11 cellular contexts compared by ENCODE assay signal in genomic region chr2:58594175-58594574, GRCh38.
DNase-seq lines count a peak whose midpoint lies in the region; ATAC-seq, FAIRE-seq and TF ChIP-seq lines count a peak whose summit lies in the region.
"Had no signal": no experiment of that assay in that cellular context is flagged by ENCODE, and none has a peak within 500 bp of the region (broad histone marks: within the 10 kb centered on the region; RNA-seq: fewer than 3 reads in every experiment).

No MANE protein-coding gene starts in this region.

- H3K4me2 ChIP-seq in H1 (ENCODE audit: insufficient read depth in 1 of 2, low read depth in 2 of 2, low read length in 2 of 2), result no peak overlapping the region

- peaks cover 0 to 4% (median 0%) of the 10 kb centered on the region in 4 experiments; a peak in 1 of 7 replicates for H3K4me1 ChIP-seq in H1 (replicated peaks in 1 of 4; ENCODE audit: control insufficient read depth in 3 of 4, insufficient read depth in 4 of 4, low read length in 3 of 4)
- H3K4me1 ChIP-seq in kidney (ENCODE audit: control insufficient read depth in 1 of 2, insufficient read depth in 1 of 2, low read depth in 1 of 2, low read length in 2 of 2), result no peaks in the 10 kb centered on the region

- no peak overlapping the region for H2BK5ac ChIP-seq in H1 (ENCODE audit: low read depth, low read length)

- H3K9ac ChIP-seq in H1 (replicated peaks in 1 of 4; ENCODE audit: extremely low read depth in 1 of 4, low read depth in 3 of 4, low read length in 3 of 4) (no peak overlapping the region), kidney (ENCODE audit: low read length in 2 of 2) (no peak overlapping the region)

- H2BK20ac ChIP-seq in H1 (ENCODE audit: low read length), result no peak overlapping the region

- no peak overlapping the region for H2AFZ ChIP-seq in H1 (ENCODE audit: low read length)

- FAIRE-seq in H1 (lab: Jason Lieb, UNC), result peak; percentile 88
- FAIRE-seq in kidney (lab: Jason Lieb, UNC), result no peak

- 79% methylated on average over 4 of the region's 4 CpGs; no CpG with 5 or more reads in 1 of the 2 experiments for WGBS in H1 (ENCODE audit: extremely low coverage in 1 of 2, insufficient coverage in 1 of 2, insufficient read length in 1 of 2, insufficient replicate concordance in 2 of 2, low coverage in 1 of 2, low lambda C conversion rate in 2 of 2, missing lambda C conversion rate in 1 of 2), 2 experiments

- no peak overlapping the region for H3K56ac ChIP-seq in H1 (replicated peaks; ENCODE audit: insufficient read length, low read depth, low read length)

- H3K23me2 ChIP-seq in H1 (ENCODE audit: low read depth, low read length), result no peaks in the 10 kb centered on the region

- H3K79me2 ChIP-seq in H1 (ENCODE audit: control insufficient read depth in 1 of 2, insufficient read depth in 2 of 2, low read length in 2 of 2), result no peaks in the 10 kb centered on the region

- H4K5ac ChIP-seq in H1 (ENCODE audit: insufficient read length, low read depth, low read length), result no peak overlapping the region

- no peak overlapping the region for H3K4ac ChIP-seq in H1 (replicated peaks; ENCODE audit: insufficient read length, low read depth, low read length)

- H3K27ac ChIP-seq in AG04450 (ENCODE audit: low read depth, low read length) (no peak overlapping the region), H1 (ENCODE audit: low read depth, low read length) (no peak overlapping the region), kidney (ENCODE audit: low read depth in 2 of 2, low read length in 2 of 2) (no peak overlapping the region)
- H3K27ac ChIP-seq: SK-N-MC had no signal

- no peak overlapping the region for H4K8ac ChIP-seq in H1 (ENCODE audit: extremely low read depth, insufficient read depth, low read length)

- no peak overlapping the region for H4K91ac ChIP-seq in H1 (replicated peaks; ENCODE audit: insufficient read length, low read length)

- TF ChIP-seq RAD21 in H1 (IDR thresholded peaks at IDR 0.05 in 1 of 2, conservative IDR thresholded peaks at IDR 0.05 in 1 of 2; ENCODE audit: low read depth in 2 of 2, low read length in 2 of 2), result peak; percentile 35 to 42

- H4K20me1 ChIP-seq in H1 (replicated peaks in 1 of 2; ENCODE audit: control insufficient read depth in 1 of 2, insufficient read depth in 2 of 2, low read length in 2 of 2), result no peaks in the 10 kb centered on the region

- 0 out of 2 replicates have a peak, but pooled peaks have one; percentile 13 for TF ChIP-seq CTCF in AG04450 (IDR thresholded peaks at IDR 0.05; ENCODE audit: low read depth, low read length)
- TF ChIP-seq CTCF in GM12865 (IDR thresholded peaks at IDR 0.05; ENCODE audit: insufficient read depth, low read depth, low read length, missing control alignments), result peak; percentile 25
- TF ChIP-seq CTCF in H1 (IDR thresholded peaks at IDR 0.05; ENCODE audit: control extremely low read depth in 1 of 3, insufficient read depth in 1 of 3, low read depth in 1 of 3, low read length in 3 of 3), result peak; percentile 6 to 71 (median 30)
- TF ChIP-seq CTCF in kidney (IDR thresholded peaks at IDR 0.05; ENCODE audit: borderline replicate concordance, extremely low read depth, insufficient read depth), result no peak

- no peak for TF ChIP-seq POLR2A in H1 (IDR thresholded peaks at IDR 0.05; ENCODE audit: control extremely low read depth in 1 of 2, low read depth in 2 of 2, low read length in 2 of 2)

- H3K23ac ChIP-seq in H1 (ENCODE audit: insufficient read length), result no peak overlapping the region

- no peak overlapping the region for H2BK120ac ChIP-seq in H1 (replicated peaks; ENCODE audit: low read depth, low read length)

- H3K9me3 ChIP-seq in AG04450 (ENCODE audit: control insufficient read depth, insufficient read depth, low read length) (no peaks in the 10 kb centered on the region), H1 (ENCODE audit: insufficient read depth in 2 of 2, low read depth in 1 of 2, low read length in 1 of 2) (no peaks in the 10 kb centered on the region), kidney (ENCODE audit: control insufficient read depth in 1 of 2, low read length in 2 of 2) (no peaks in the 10 kb centered on the region)

- no peak for ATAC-seq in HG03378 (IDR thresholded peaks at IDR 0.05; ENCODE audit: unreplicated experiment)
- no peak for ATAC-seq in GM21381 (IDR thresholded peaks at IDR 0.05; ENCODE audit: unreplicated experiment)
- ATAC-seq: activated T-cell treated with anti-CD3 and anti-CD28 coated beads, Interleukin-2, amount 50 U/mL, for 4 hours had no signal

- H2AK5ac ChIP-seq in H1 (ENCODE audit: low read depth, low read length), result no peak overlapping the region

- H3K27me3 ChIP-seq in AG04450 (ENCODE audit: control insufficient read depth, insufficient read depth, low read length) (no peaks in the 10 kb centered on the region), H1 (replicated peaks in 1 of 4; ENCODE audit: control insufficient read depth in 3 of 4, extremely low read depth in 1 of 4, insufficient read depth in 3 of 4, low read length in 3 of 4) (no peaks in the 10 kb centered on the region)

- no peak overlapping the region for H3K18ac ChIP-seq in H1 (ENCODE audit: extremely low read depth, low read length)

- H3K4me3 ChIP-seq in AG04450 (ENCODE audit: low read depth, low read length) (no peak overlapping the region), GM12865 (ENCODE audit: low read depth, low read length) (no peak overlapping the region), H1 (ENCODE audit: extremely low read depth in 1 of 4, insufficient read depth in 2 of 4, low read depth in 3 of 4, low read length in 4 of 4) (no peak overlapping the region), kidney (ENCODE audit: low read length in 2 of 2) (no peak overlapping the region)
- H3K4me3 ChIP-seq: SK-N-MC had no signal

- H2BK15ac ChIP-seq in H1 (ENCODE audit: low read length), result no peak overlapping the region

- no peak for TF ChIP-seq EP300 in H1 (IDR thresholded peaks at IDR 0.05; ENCODE audit: borderline replicate concordance in 1 of 2, low read depth in 2 of 2, low read length in 2 of 2)

- DNase-seq in AG04450 (ENCODE audit: low read depth, low spot score) (no peak), GM12865 (ENCODE audit: low read depth) (peak; percentile 3), NCI-H1694 (lab: John Stamatoyannopoulos, UW) (peak; percentile 4), H1 (ENCODE audit: low read depth in 1 of 2, low spot score in 2 of 2) (no peak), T-helper 1 cell (no peak), kidney (no peak)
- DNase-seq: activated T-cell treated with anti-CD3 and anti-CD28 coated beads, Interleukin-2, amount 50 U/mL, for 4 hours; posterior cingulate gyrus had no signal

- CTCF ChIA-PET in AG04450 (lab: Charles Lee) (no interaction called here), H1 (lab: Charles Lee; ENCODE audit: partially characterized antibody) (interaction anchor here (0.7 to 2.5 kb wide), 12 partner anchors 9 to 143 kb away, joined by 3 to 11 read pairs (median 4); no protein-coding TSS in a partner anchor)

- H3K36me3 ChIP-seq in H1 (ENCODE audit: control insufficient read depth in 2 of 4, insufficient read depth in 4 of 4, low read length in 3 of 4) (no peaks in the 10 kb centered on the region), kidney (ENCODE audit: control insufficient read depth in 1 of 2, insufficient read depth in 2 of 2, low read length in 2 of 2) (no peaks in the 10 kb centered on the region)

- H2BK12ac ChIP-seq in H1 (ENCODE audit: low read depth, low read length), result no peak overlapping the region

- POLR2A ChIA-PET in AG04450 (lab: Yijun Ruan, JAX) (no interaction called here), H1 (lab: Charles Lee; ENCODE audit: partially characterized antibody) (interaction anchor here (1.1 kb wide), 1 partner anchor 10 kb away, joined by 3 read pairs; no protein-coding TSS in a partner anchor)

- intact Hi-C loops in kidney (cut with DNase I), result no loop called here

- no peaks in the 10 kb centered on the region for H3K79me1 ChIP-seq in H1 (ENCODE audit: low read depth, low read length)

- no peak overlapping the region for H3K14ac ChIP-seq in H1 (ENCODE audit: insufficient read length)

TF ChIP-seq in H1, 55 proteins besides CTCF, POLR2A, EP300 and RAD21:
- no peak for TF ChIP-seq GABPA (IDR thresholded peaks at IDR 0.05; ENCODE audit: borderline replicate concordance, insufficient read depth, low read length)
- TF ChIP-seq ZNF274 (IDR thresholded peaks at IDR 0.05; ENCODE audit: borderline replicate concordance, extremely low read depth, low read length), result no peak
- no peak for TF ChIP-seq EZH2 (IDR thresholded peaks at IDR 0.05; ENCODE audit: low read depth, low read length, severe bottlenecking)
- TF ChIP-seq SP4 (IDR thresholded peaks at IDR 0.05; ENCODE audit: low read length), result no peak
- no peak for TF ChIP-seq SIN3A (conservative IDR thresholded peaks at IDR 0.05 in 1 of 2, IDR thresholded peaks at IDR 0.05 in 1 of 2; ENCODE audit: low read depth in 1 of 2, low read length in 2 of 2)
- no peak for TF ChIP-seq BACH1 (IDR thresholded peaks at IDR 0.05; ENCODE audit: low read length)
- TF ChIP-seq NRF1 (IDR thresholded peaks at IDR 0.05; ENCODE audit: low read depth, low read length), result no peak
- TF ChIP-seq KDM1A (IDR thresholded peaks at IDR 0.05; ENCODE audit: borderline replicate concordance, low read length), result no peak
- no peak for TF ChIP-seq SIRT6 (IDR thresholded peaks at IDR 0.05; ENCODE audit: low read length)
- no peak for TF ChIP-seq TBP (IDR thresholded peaks at IDR 0.05; ENCODE audit: low read depth, low read length)
- no peak for TF ChIP-seq POLR2AphosphoS5 (IDR thresholded peaks at IDR 0.05; ENCODE audit: low read depth, low read length)
- no peak for TF ChIP-seq SP1 (IDR thresholded peaks at IDR 0.05; ENCODE audit: low read depth, low read length)
- TF ChIP-seq EGR1 (IDR thresholded peaks at IDR 0.05; ENCODE audit: borderline replicate concordance, low read depth, low read length), result no peak
- no peak for TF ChIP-seq SRF (IDR thresholded peaks at IDR 0.05; ENCODE audit: low read depth, low read length)
- TF ChIP-seq PHF8 (conservative IDR thresholded peaks at IDR 0.05; ENCODE audit: low read depth, low read length), result no peak
- TF ChIP-seq JUND (IDR thresholded peaks at IDR 0.05; ENCODE audit: low read length), result no peak
- no peak for TF ChIP-seq CTBP2 (IDR thresholded peaks at IDR 0.05; ENCODE audit: borderline replicate concordance, insufficient read depth, insufficient read length, low read length)
- TF ChIP-seq CBX8 (IDR thresholded peaks at IDR 0.05; ENCODE audit: borderline replicate concordance, low read depth, low read length), result no peak
- no peak for TF ChIP-seq SIX5 (IDR thresholded peaks at IDR 0.05; ENCODE audit: low read depth, low read length)
- TF ChIP-seq FOSL1 (IDR thresholded peaks at IDR 0.05; ENCODE audit: insufficient read depth, low read depth, low read length), result no peak
TF ChIP-seq in H1: peak in this region for 0.

Comparison
In these comparisons a context has a peak if more than half of its experiments do, and no peak if none do; other contexts are left out.
1. DNase-seq: peak in GM12865 (single experiment) and NCI-H1694 (single experiment); none in AG04450 (single experiment), H1 (0 of 2), T-helper 1 cell (0 of 5) and kidney (single experiment).